14 cellular contexts compared by ENCODE assay signal in the genomic region with DNA sequence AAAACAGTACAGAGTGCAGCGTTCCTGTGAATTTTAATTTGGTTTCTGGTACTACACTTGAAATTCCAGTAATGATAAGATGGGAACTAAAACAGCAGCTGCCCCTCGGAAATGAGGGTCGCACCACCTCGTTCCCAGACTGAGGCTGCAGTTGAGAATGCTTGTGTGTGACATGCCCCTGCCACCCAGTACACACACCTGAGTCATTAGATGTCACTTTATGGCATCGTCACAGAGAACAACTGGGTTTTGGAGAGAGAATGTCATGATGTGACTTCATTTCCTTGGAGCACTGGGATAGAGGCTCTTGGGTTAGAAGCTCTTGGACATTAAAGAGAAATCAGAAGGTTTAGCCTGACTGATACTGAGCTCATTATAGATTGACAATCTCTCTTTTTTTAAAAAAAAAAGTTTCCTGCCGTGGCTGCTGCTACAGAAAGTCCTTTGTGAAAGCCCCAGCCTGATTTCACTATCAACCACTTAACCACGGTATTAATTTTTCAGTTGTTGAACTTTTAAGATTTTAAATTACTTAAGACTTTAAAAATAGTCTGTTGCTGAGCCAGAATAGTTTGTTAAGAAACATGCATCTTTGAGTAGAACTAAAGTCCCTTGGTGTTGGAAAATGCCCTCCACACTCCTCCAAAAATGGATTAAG.
"Had no signal": no experiment of that assay in that cellular context is flagged by ENCODE, and none has a peak within 500 bp of the region (broad histone marks: within the 10 kb centered on the region; RNA-seq: fewer than 3 reads in every experiment).

No MANE protein-coding gene starts in this region.

- H3K9me3 ChIP-seq: left ventricle myocardium inferior, testis had no signal

- H3K27ac ChIP-seq: epithelial cell of prostate, hepatocyte, left ventricle myocardium inferior, testis had no signal

- H3K27ac Mint-ChIP-seq: activated T-cell treated with anti-CD3 and anti-CD28 coated beads, Interleukin-2, amount 50 U/mL, for 72 hours; nephron; stimulated activated naive CD8-positive, alpha-beta T cell treated with anti-CD3 and anti-CD28 coated beads, Interleukin-15, Interleukin-2, amounts not matched to agents 100 ng/mL and 50 ng/mL, for 24 hours had no signal

- H3K27me3 ChIP-seq: hepatocyte, testis had no signal

- H3K4me2 ChIP-seq: hepatocyte had no signal

- H3K4me3 Mint-ChIP-seq: activated T-cell treated with anti-CD3 and anti-CD28 coated beads, Interleukin-2, amount 50 U/mL, for 72 hours; effector memory CD8-positive, alpha-beta T cell; nephron; stimulated activated naive CD8-positive, alpha-beta T cell treated with anti-CD3 and anti-CD28 coated beads, Interleukin-15, Interleukin-2, amounts not matched to agents 100 ng/mL and 50 ng/mL, for 24 hours had no signal

- ATAC-seq: activated T-cell treated with anti-CD3 and anti-CD28 coated beads, Interleukin-2, amount 50 U/mL, for 72 hours; effector memory CD8-positive, alpha-beta T cell; sciatic nerve had no signal

- DNase-seq: activated T-cell treated with anti-CD3 and anti-CD28 coated beads, Interleukin-2, amount 50 U/mL, for 72 hours; central memory CD4-positive, alpha-beta T cell; cortex of kidney; effector memory CD8-positive, alpha-beta T cell; kidney; left ventricle myocardium inferior; mesendoderm; testis had no signal

- H3K27me3 Mint-ChIP-seq: effector memory CD8-positive, alpha-beta T cell; stimulated activated naive CD8-positive, alpha-beta T cell treated with anti-CD3 and anti-CD28 coated beads, Interleukin-15, Interleukin-2, amounts not matched to agents 100 ng/mL and 50 ng/mL, for 24 hours had no signal

- H3K4me1 ChIP-seq: testis had no signal

- H3K9me3 Mint-ChIP-seq: activated T-cell treated with anti-CD3 and anti-CD28 coated beads, Interleukin-2, amount 50 U/mL, for 72 hours; effector memory CD8-positive, alpha-beta T cell; nephron; stimulated activated naive CD8-positive, alpha-beta T cell treated with anti-CD3 and anti-CD28 coated beads, Interleukin-15, Interleukin-2, amounts not matched to agents 100 ng/mL and 50 ng/mL, for 24 hours had no signal

- FAIRE-seq: kidney, urothelium cell line had no signal

- H2AFZ ChIP-seq: hepatocyte had no signal

- H3K4me3 ChIP-seq: hepatocyte, left ventricle myocardium inferior, testis had no signal
